Comparison of ENCODE assay signal across 8 cellular contexts in genomic region chr2:74876081-74876886, GRCh38. TPM values are rescaled to one million over a fixed set of nuclear protein-coding genes. Genes with fewer than 3 reads are reported as not detected.
DNase-seq lines count a peak whose midpoint lies in the region; ATAC-seq and TF ChIP-seq lines count a peak whose summit lies in the region.

No MANE protein-coding gene starts in this region.

- no peak overlapping the region for H3K4me3 ChIP-seq in PC-9

- intact Hi-C loops in PC-9 (cut with micrococcal nuclease; ENCODE audit: unreplicated experiment), result loop anchor here (1.0 kb wide), 3 partner anchors 41 to 186 kb away; no protein-coding TSS in a partner anchor

- H2AFZ ChIP-seq in PC-9, result no peak overlapping the region

- CTCF ChIA-PET in PC-9 (lab: Charles Lee), result interaction anchor here (0.6 to 1.6 kb wide), 4 partner anchors 39 to 185 kb away, joined by 3 to 6 read pairs (median 4); no protein-coding TSS in a partner anchor

- H3K9me3 ChIP-seq in PC-9 (ENCODE audit: insufficient read depth, low read depth), result no peaks in the 10 kb centered on the region

- no peak overlapping the region for H3K4me2 ChIP-seq in PC-9

- H3K4me1 ChIP-seq in PC-9 (replicated peaks; ENCODE audit: insufficient read depth), result no peaks in the 10 kb centered on the region

- peaks cover 12% of the 10 kb centered on the region; the same call in 1 of the 2 replicates for H3F3A ChIP-seq in PC-9 (ENCODE audit: insufficient read depth, low read depth)

- ATAC-seq in GM18519 (IDR thresholded peaks at IDR 0.05; ENCODE audit: low FRiP score, unreplicated experiment), result peak; percentile 48
- peak; percentile 29 for ATAC-seq in omental fat pad (ENCODE audit: low FRiP score)

- H3K27ac ChIP-seq in PC-9, result peak overlapping the region; percentile 39; the same call in 1 of the 2 replicates

- H3K36me3 ChIP-seq in PC-9 (ENCODE audit: low read depth), result peaks cover 36% of the 10 kb centered on the region

- TF ChIP-seq CTCF in PC-9 (conservative IDR thresholded peaks at IDR 0.05) (peak; percentile 89), omental fat pad (IDR thresholded peaks at IDR 0.05) (peak in 1 of 3 donors; percentile 37)

- DNase-seq in Ammon's horn (ENCODE audit: low spot score), result peak; percentile 54
- peak; percentile 24 for DNase-seq in HS-5 (ENCODE audit: low read depth)
- peak; percentile 35 to 48 for DNase-seq in PC-9
- peak; percentile 4 for DNase-seq in activated T-helper 9 cell treated with anti-CD3 and anti-CD28 coated beads, Interleukin-2, amount 50 U/mL, for 16 hours (ENCODE audit: low read depth)
- peak; percentile 53 for DNase-seq in foreskin melanocyte
- DNase-seq in omental fat pad (ENCODE audit: low spot score), result no peak
- no peak for DNase-seq in ureter (ENCODE audit: low spot score)

- POLR2A ChIA-PET in PC-9 (lab: Charles Lee; ENCODE audit: unreplicated experiment), result interaction anchor here (0.6 kb wide), 1 partner anchor 115 kb away, joined by 5 read pairs; no protein-coding TSS in a partner anchor

- no peaks in the 10 kb centered on the region; the same call in 1 of the 2 replicates for H3K79me2 ChIP-seq in PC-9 (ENCODE audit: low read depth)

- H3K27me3 ChIP-seq in PC-9 (ENCODE audit: insufficient read depth, low read depth), result no peaks in the 10 kb centered on the region

- no TSS peak for BruUV-seq in PC-9 (replicated peaks; lab: Mats Ljungman, UMichigan)

- H3K9me2 ChIP-seq in PC-9 (ENCODE audit: insufficient read depth), result no peaks in the 10 kb centered on the region

- H4K20me1 ChIP-seq in PC-9 (ENCODE audit: insufficient read depth), result no peaks in the 10 kb centered on the region

RNA-seq across cellular contexts. Expression of gene HK2, which starts 42.4 kb away (rescaled TPM):
- total RNA-seq in PC-9 (2021), result 7.8 and 13.5 TPM in 2 replicates
- total RNA-seq in omental fat pad, result 10 to 100 TPM; 31.3 to 79.9 (median 43.8) TPM
- total RNA-seq in ureter, result 62.8 TPM

Comparison
In these comparisons a context has a peak if more than half of its experiments do, and no peak if none do; other contexts are left out.
1. DNase-seq: peak in Ammon's horn (single experiment), HS-5 (single experiment), PC-9 (2 of 2), activated T-helper 9 cell treated with anti-CD3 and anti-CD28 coated beads, Interleukin-2, amount 50 U/mL, for 16 hours (single experiment) and foreskin melanocyte (single experiment); none in omental fat pad (single experiment) and ureter (single experiment).